In genomic region chr20:39089797-39090196, GRCh38 we compare ENCODE assay signal across 28 cellular contexts.
"Had no signal": no experiment of that assay in that cellular context is flagged by ENCODE, and none has a peak within 500 bp of the region (broad histone marks: within the 10 kb centered on the region; RNA-seq: fewer than 3 reads in every experiment).

No MANE protein-coding gene starts in this region.

- DNase-seq: central memory CD4-positive, alpha-beta T cell; colonic mucosa; effector memory CD4-positive, alpha-beta T cell; gastrocnemius medialis; heart right ventricle; hippocampal formation; left cardiac atrium; left lung; mesendoderm; midbrain; naive thymus-derived CD4-positive, alpha-beta T cell; sigmoid colon; stimulated activated CD4-positive, alpha-beta T cell treated with anti-CD3 and anti-CD28 coated beads, Interleukin-2, amount 100 ng/mL, for 24 hours; stimulated activated CD4-positive, alpha-beta T cell treated with anti-CD3 and anti-CD28 coated beads, Interleukin-4, amount 100 ng/mL, for 24 hours; stimulated activated naive B cell treated with anti-CD40 and anti-IgM and Interleukin-4, amounts not matched to agents 10 μg/mL and 1 μg/mL and 100 μg/mL, for 72 hours; upper lobe of left lung; uterus had no signal

- FAIRE-seq: endometrium, islet of Langerhans had no signal

- H3K27me3 ChIP-seq: colonic mucosa, gastrocnemius medialis, left lung, right atrium auricular region, sigmoid colon, tibial nerve, upper lobe of left lung, uterus had no signal

- H3K9me3 Mint-ChIP-seq: dendritic cell treated with granulocyte-macrophage colony-stimulating factor and Interleukin-4, amounts not matched to agents 40 ng/mL and 50 ng/mL, for 4 days; stimulated activated naive CD8-positive, alpha-beta T cell treated with anti-CD3 and anti-CD28 coated beads, Interleukin-15, Interleukin-2, amounts not matched to agents 100 ng/mL and 50 ng/mL, for 24 hours had no signal

- H3K4me3 ChIP-seq: colonic mucosa, gastrocnemius medialis, heart right ventricle, left lung, prostate gland, right atrium auricular region, sigmoid colon, thoracic aorta, tibial nerve, upper lobe of left lung, uterus had no signal

- H3K9me3 ChIP-seq: colonic mucosa, gastrocnemius medialis, left lung, neutrophil, prostate gland, thoracic aorta, upper lobe of left lung, uterus had no signal

- ATAC-seq: gastrocnemius medialis; heart right ventricle; left cardiac atrium; left lung; naive thymus-derived CD4-positive, alpha-beta T cell; stimulated activated naive B cell treated with anti-CD40 and anti-IgM and Interleukin-4, amounts not matched to agents 10 μg/mL and 1 μg/mL and 100 μg/mL, for 72 hours had no signal

- H3K36me3 ChIP-seq: colonic mucosa, gastrocnemius medialis, heart right ventricle, left lung, neutrophil, prostate gland, right atrium auricular region, sigmoid colon, thoracic aorta, tibial nerve, upper lobe of left lung, uterus had no signal

- H3K36me3 Mint-ChIP-seq: naive thymus-derived CD4-positive, alpha-beta T cell; stimulated activated naive B cell treated with anti-CD40 and anti-IgM and Interleukin-4, amounts not matched to agents 10 μg/mL and 1 μg/mL and 100 μg/mL, for 72 hours had no signal

- H3K4me3 Mint-ChIP-seq: dendritic cell treated with granulocyte-macrophage colony-stimulating factor and Interleukin-4, amounts not matched to agents 40 ng/mL and 50 ng/mL, for 4 days; naive thymus-derived CD4-positive, alpha-beta T cell; neural crest cell; stimulated activated naive CD8-positive, alpha-beta T cell treated with anti-CD3 and anti-CD28 coated beads, Interleukin-15, Interleukin-2, amounts not matched to agents 100 ng/mL and 50 ng/mL, for 24 hours had no signal

- H3K27ac Mint-ChIP-seq: dendritic cell treated with granulocyte-macrophage colony-stimulating factor and Interleukin-4, amounts not matched to agents 40 ng/mL and 50 ng/mL, for 4 days; stimulated activated naive B cell treated with anti-CD40 and anti-IgM and Interleukin-4, amounts not matched to agents 10 μg/mL and 1 μg/mL and 100 μg/mL, for 72 hours had no signal

- H3K4me1 ChIP-seq: colonic mucosa, gastrocnemius medialis, heart right ventricle, left lung, parathyroid adenoma, prostate gland, right atrium auricular region, sigmoid colon, tibial nerve, upper lobe of left lung, uterus had no signal
